1 cellular context compared by ENCODE assay signal in genomic region chr18:37249895-37250618, GRCh38.
TF ChIP-seq lines count a peak whose summit lies in the region.

No MANE protein-coding gene starts in this region.

TF ChIP-seq in H1, 55 proteins besides CTCF, POLR2A, EP300 and RAD21:
- no peak for TF ChIP-seq POLR2AphosphoS5 (IDR thresholded peaks at IDR 0.05; ENCODE audit: low read depth, low read length)
- TF ChIP-seq NANOG (IDR thresholded peaks at IDR 0.05; ENCODE audit: insufficient read depth, low read depth, low read length, poor library complexity, severe bottlenecking) = no peak
- no peak for TF ChIP-seq CHD2 (IDR thresholded peaks at IDR 0.05; ENCODE audit: low read length)
- no peak for TF ChIP-seq KDM4A (IDR thresholded peaks at IDR 0.05; ENCODE audit: low read depth, low read length, severe bottlenecking)
- no peak for TF ChIP-seq BRCA1 (IDR thresholded peaks at IDR 0.05; ENCODE audit: low read depth, low read length)
- no peak for TF ChIP-seq CBX5 (IDR thresholded peaks at IDR 0.05; ENCODE audit: low read depth, low read length)
- no peak for TF ChIP-seq RXRA (IDR thresholded peaks at IDR 0.05; ENCODE audit: insufficient read depth, low read depth, low read length)
- no peak for TF ChIP-seq EGR1 (IDR thresholded peaks at IDR 0.05; ENCODE audit: borderline replicate concordance, low read depth, low read length)
- no peak for TF ChIP-seq GABPA (IDR thresholded peaks at IDR 0.05; ENCODE audit: borderline replicate concordance, insufficient read depth, low read length)
- no peak for TF ChIP-seq RNF2 (IDR thresholded peaks at IDR 0.05; ENCODE audit: borderline replicate concordance, low read depth, low read length, missing control alignments, poor library complexity, severe bottlenecking)
- TF ChIP-seq NRF1 (IDR thresholded peaks at IDR 0.05; ENCODE audit: low read depth, low read length) = no peak
- TF ChIP-seq CHD1 (IDR thresholded peaks at IDR 0.05; ENCODE audit: low read depth, low read length) = no peak
- no peak for TF ChIP-seq CEBPB (IDR thresholded peaks at IDR 0.05; ENCODE audit: low read depth, low read length)
- TF ChIP-seq EZH2 (IDR thresholded peaks at IDR 0.05; ENCODE audit: low read depth, low read length, severe bottlenecking) = no peak
